Comparison of ENCODE assay signal across 17 cellular contexts in genomic region chr4:127501103-127501502, GRCh38.
DNase-seq lines count a peak whose midpoint lies in the region; ATAC-seq and TF ChIP-seq lines count a peak whose summit lies in the region.
"Had no signal": no experiment of that assay in that cellular context is flagged by ENCODE, and none has a peak within 500 bp of the region (broad histone marks: within the 10 kb centered on the region; RNA-seq: fewer than 3 reads in every experiment).

No MANE protein-coding gene starts in this region.

- H3K27me3 ChIP-seq in GM23338 (ENCODE audit: insufficient read depth) (no peaks in the 10 kb centered on the region), OCI-LY3 (ENCODE audit: low read depth, low read length) (no peaks in the 10 kb centered on the region)
- H3K27me3 ChIP-seq: pancreas, transverse colon had no signal

- H4K20me1 ChIP-seq in GM23338 (replicated peaks; ENCODE audit: insufficient read depth): no peaks in the 10 kb centered on the region
- no peaks in the 10 kb centered on the region for H4K20me1 ChIP-seq in OCI-LY3 (ENCODE audit: insufficient read depth, low read length)

- no peak overlapping the region for H3K27ac Mint-ChIP-seq in GM23338
- H3K27ac Mint-ChIP-seq: activated naive CD8-positive, alpha-beta T cell treated with anti-CD3 and anti-CD28 coated beads, Interleukin-2, amount 50 U/mL, for 24 hours; B cell had no signal

- H3K27ac ChIP-seq in GM23338 (ENCODE audit: low read depth) (no peak overlapping the region), OCI-LY3 (ENCODE audit: low read length) (no peak overlapping the region)
- H3K27ac ChIP-seq: pancreas, transverse colon had no signal

- H3K9ac ChIP-seq in OCI-LY3 (ENCODE audit: low read length): no peak overlapping the region

- H3K27me3 Mint-ChIP-seq in GM23338 (ENCODE audit: insufficient read depth, low read depth, poor library complexity): no peaks in the 10 kb centered on the region
- H3K27me3 Mint-ChIP-seq: activated naive CD8-positive, alpha-beta T cell treated with anti-CD3 and anti-CD28 coated beads, Interleukin-2, amount 50 U/mL, for 24 hours had no signal

- H3K4me1 Mint-ChIP-seq in GM23338: peaks cover 25% of the 10 kb centered on the region
- H3K4me1 Mint-ChIP-seq: activated naive CD8-positive, alpha-beta T cell treated with anti-CD3 and anti-CD28 coated beads, Interleukin-2, amount 50 U/mL, for 24 hours; B cell had no signal

- no peaks in the 10 kb centered on the region for H3K36me3 ChIP-seq in GM23338 (ENCODE audit: insufficient read depth)
- H3K36me3 ChIP-seq in OCI-LY3 (replicated peaks; ENCODE audit: low read depth, low read length): no peaks in the 10 kb centered on the region
- H3K36me3 ChIP-seq: HAP-1, pancreas, transverse colon had no signal

- H3K4me2 ChIP-seq in GM23338 (no peak overlapping the region), OCI-LY3 (ENCODE audit: low read length) (no peak overlapping the region)

- ATAC-seq in GM23338: no peak
- ATAC-seq in omental fat pad (ENCODE audit: low FRiP score): no peak
- ATAC-seq: activated naive CD8-positive, alpha-beta T cell treated with anti-CD3 and anti-CD28 coated beads, Interleukin-2, amount 50 U/mL, for 24 hours; pancreas had no signal

- DNase-seq in GM23338 (ENCODE audit: low spot score) (no peak), cardiac fibroblast (ENCODE audit: low read depth in 2 of 2) (peak; percentile 8 to 11), myocyte (ENCODE audit: low read depth) (peak; percentile 44), posterior vena cava (ENCODE audit: low spot score) (no peak), omental fat pad (ENCODE audit: low spot score) (no peak), NCI-H524 (lab: John Stamatoyannopoulos, UW) (no peak)
- DNase-seq in effector CD8-positive, alpha-beta T cell (lab: John Stamatoyannopoulos, UW): no peak
- DNase-seq: activated CD8-positive, alpha-beta memory T cell treated with anti-CD3 and anti-CD28 coated beads, Interleukin-2, amount 50 U/mL, for 4 hours; activated naive CD8-positive, alpha-beta T cell treated with anti-CD3 and anti-CD28 coated beads, Interleukin-2, amount 50 U/mL, for 24 hours; Karpas-422; NCI-H1930; pancreas; stimulated activated CD8-positive, alpha-beta memory T cell treated with anti-CD3 and anti-CD28 coated beads, Interleukin-4, amount 100 ng/mL, for 48 hours; transverse colon had no signal

- no peak for TF ChIP-seq CTCF in GM23338 (conservative IDR thresholded peaks at IDR 0.05; ENCODE audit: low read depth in 2 of 2)
- no peak for TF ChIP-seq CTCF in OCI-LY3 (IDR thresholded peaks at IDR 0.05; ENCODE audit: low read depth, low read length)
- TF ChIP-seq CTCF in cardiac fibroblast (IDR thresholded peaks at IDR 0.05; ENCODE audit: low read depth, low read length): no peak
- no peak for TF ChIP-seq CTCF in omental fat pad (IDR thresholded peaks at IDR 0.05)

- intact Hi-C loops in posterior vena cava (cut with DNase I): no loop called here

- H3K4me3 Mint-ChIP-seq in GM23338: no peak overlapping the region
- H3K4me3 Mint-ChIP-seq: activated naive CD8-positive, alpha-beta T cell treated with anti-CD3 and anti-CD28 coated beads, Interleukin-2, amount 50 U/mL, for 24 hours; B cell had no signal

- peak overlapping the region; percentile 39; the same call in 1 of the 2 replicates for H2AFZ ChIP-seq in GM23338
- peak overlapping the region; percentile 15; the same call in 1 of the 2 replicates for H2AFZ ChIP-seq in OCI-LY3 (ENCODE audit: low read depth, low read length)

- H3K9me2 ChIP-seq in GM23338 (ENCODE audit: insufficient read depth): no peaks in the 10 kb centered on the region

- H3K4me1 ChIP-seq in GM23338 (ENCODE audit: insufficient read depth): peaks cover 8% of the 10 kb centered on the region; the same call in 1 of the 2 replicates
- no peaks in the 10 kb centered on the region for H3K4me1 ChIP-seq in OCI-LY3 (ENCODE audit: low read length)
- H3K4me1 ChIP-seq: transverse colon had no signal

- H3K79me2 ChIP-seq in GM23338 (replicated peaks; ENCODE audit: insufficient read depth): no peaks in the 10 kb centered on the region
- H3K79me2 ChIP-seq in OCI-LY3 (ENCODE audit: low read length): no peaks in the 10 kb centered on the region

- H3F3A ChIP-seq in GM23338 (replicated peaks; ENCODE audit: low read depth): no peaks in the 10 kb centered on the region

- no peaks in the 10 kb centered on the region for H3K9me3 Mint-ChIP-seq in GM23338

- no peaks in the 10 kb centered on the region for H3K9me3 ChIP-seq in OCI-LY3 (ENCODE audit: insufficient read depth, low read length)
- H3K9me3 ChIP-seq: HAP-1, pancreas, transverse colon had no signal

- H3K4me3 ChIP-seq in GM23338 (no peak overlapping the region), OCI-LY3 (ENCODE audit: low read length) (no peak overlapping the region), cardiac fibroblast (replicated peaks in 1 of 2; ENCODE audit: low read depth in 2 of 2, low read length in 2 of 2) (no peak overlapping the region)
- H3K4me3 ChIP-seq: HAP-1, pancreas, transverse colon had no signal

- no peaks in the 10 kb centered on the region for H3K36me3 Mint-ChIP-seq in GM23338 (ENCODE audit: low read depth)

TF ChIP-seq in GM23338, 12 proteins besides CTCF, POLR2A, EP300 and RAD21 (continues in another document):
- TF ChIP-seq EZH2phosphoT487 (IDR thresholded peaks at IDR 0.05; ENCODE audit: unreplicated experiment) (no peak), ZNF114 (CRISPR knock-in tag; IDR thresholded peaks at IDR 0.05) (no peak), ZNF331 (CRISPR knock-in tag; IDR thresholded peaks at IDR 0.05; ENCODE audit: low read depth) (no peak), POLR2AphosphoS5 (IDR thresholded peaks at IDR 0.05; ENCODE audit: low read depth) (no peak), EZH2 (IDR thresholded peaks at IDR 0.05; ENCODE audit: low read depth, unreplicated experiment) (no peak), NANOG (IDR thresholded peaks at IDR 0.05; ENCODE audit: borderline replicate concordance) (no peak), REST (IDR thresholded peaks at IDR 0.05; ENCODE audit: unreplicated experiment) (no peak), ETS1 (IDR thresholded peaks at IDR 0.05) (no peak), CREB1 (CRISPR knock-in tag; IDR thresholded peaks at IDR 0.05; ENCODE audit: low read depth) (no peak)

Comparison
In these comparisons a context has a peak if more than half of its experiments do, and no peak if none do; other contexts are left out.
1. DNase-seq: peak in cardiac fibroblast (2 of 2) and myocyte (single experiment); none in GM23338 (single experiment), posterior vena cava (single experiment), effector CD8-positive, alpha-beta T cell (single experiment), omental fat pad (single experiment) and NCI-H524 (0 of 2).